In the genomic region with DNA sequence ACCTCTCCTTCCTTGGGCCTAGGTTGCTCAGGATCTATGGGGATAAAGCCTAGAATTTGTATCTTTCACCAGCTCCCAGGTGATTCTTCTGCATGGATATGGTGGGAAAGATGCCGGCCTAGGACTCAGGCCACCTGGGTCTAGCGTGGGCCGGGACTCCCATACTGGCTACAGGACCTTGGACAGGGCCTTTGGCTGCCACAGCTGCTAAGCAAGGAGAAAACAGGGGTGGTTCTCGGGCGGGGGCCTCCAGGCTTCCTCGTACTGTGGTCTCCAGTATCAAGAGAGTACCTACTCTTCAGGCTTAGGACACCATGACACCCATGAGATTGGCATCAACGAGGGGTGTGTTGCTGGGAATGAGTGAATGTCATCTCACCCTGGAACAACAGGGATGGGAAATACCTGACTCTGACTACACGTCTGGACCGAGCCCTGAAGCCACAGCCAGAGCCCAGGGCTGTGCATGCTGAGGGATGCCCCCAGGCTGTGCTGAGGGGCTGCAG, we compare ENCODE assay signal across 11 cellular contexts.
"Had no signal": no experiment of that assay in that cellular context is flagged by ENCODE, and none has a peak within 500 bp of the region (broad histone marks: within the 10 kb centered on the region; RNA-seq: fewer than 3 reads in every experiment).

No MANE protein-coding gene starts in this region.

- H3K4me3 ChIP-seq: smooth muscle cell, thyroid gland had no signal

- H3K27ac Mint-ChIP-seq: activated naive CD4-positive, alpha-beta T cell treated with anti-CD3 and anti-CD28 coated beads, Interleukin-2, amount 10 ng/mL, durations not matched to agents 7 days and 5 days; activated T-helper 2 cell treated with anti-CD3 and anti-CD28 coated beads, Interferon-gamma antibody, Interleukin-2, Interleukin-4, amounts not matched to agents 10 μg/mL and 5 μg/mL and 100 μg/mL, durations not matched to agents 14 hours and 24 hours and 36 hours had no signal

- H3K27me3 Mint-ChIP-seq: activated naive CD4-positive, alpha-beta T cell treated with anti-CD3 and anti-CD28 coated beads, Interleukin-2, amount 10 ng/mL, durations not matched to agents 7 days and 5 days had no signal

- H3K27me3 ChIP-seq: thyroid gland had no signal

- H3K4me3 Mint-ChIP-seq: activated naive CD4-positive, alpha-beta T cell treated with anti-CD3 and anti-CD28 coated beads, Interleukin-2, amount 10 ng/mL, durations not matched to agents 7 days and 5 days had no signal

- H3K4me1 Mint-ChIP-seq: activated naive CD4-positive, alpha-beta T cell treated with anti-CD3 and anti-CD28 coated beads, Interleukin-2, amount 10 ng/mL, durations not matched to agents 7 days and 5 days had no signal

- H3K4me1 ChIP-seq: thyroid gland had no signal

- H3K9me3 ChIP-seq: thyroid gland had no signal

- H3K4me2 ChIP-seq: smooth muscle cell had no signal

- H3K36me3 ChIP-seq: thyroid gland had no signal

- DNase-seq: activated naive CD4-positive, alpha-beta T cell treated with anti-CD3 and anti-CD28 coated beads, Interleukin-2, amount 10 ng/mL, durations not matched to agents 7 days and 5 days; central memory CD4-positive, alpha-beta T cell; glutamatergic neuron; left ventricle myocardium superior; posterior cingulate gyrus; right cardiac atrium; thyroid gland had no signal

- H3K36me3 Mint-ChIP-seq: activated naive CD4-positive, alpha-beta T cell treated with anti-CD3 and anti-CD28 coated beads, Interleukin-2, amount 10 ng/mL, durations not matched to agents 7 days and 5 days had no signal

- ATAC-seq: activated CD4-positive, CD25-positive, alpha-beta regulatory T cell treated with anti-CD3 and anti-CD28 coated beads, Interleukin-2, amount 50 U/mL, for 24 hours; esophagus mucosa; left ventricle myocardium superior; right cardiac atrium had no signal

- H3K27ac ChIP-seq: thyroid gland had no signal

- H3K9me3 Mint-ChIP-seq: activated naive CD4-positive, alpha-beta T cell treated with anti-CD3 and anti-CD28 coated beads, Interleukin-2, amount 10 ng/mL, durations not matched to agents 7 days and 5 days; activated T-helper 2 cell treated with anti-CD3 and anti-CD28 coated beads, Interferon-gamma antibody, Interleukin-2, Interleukin-4, amounts not matched to agents 10 μg/mL and 5 μg/mL and 100 μg/mL, durations not matched to agents 14 hours and 24 hours and 36 hours had no signal
